Comparison of ENCODE assay signal across 25 cellular contexts in the genomic region with DNA sequence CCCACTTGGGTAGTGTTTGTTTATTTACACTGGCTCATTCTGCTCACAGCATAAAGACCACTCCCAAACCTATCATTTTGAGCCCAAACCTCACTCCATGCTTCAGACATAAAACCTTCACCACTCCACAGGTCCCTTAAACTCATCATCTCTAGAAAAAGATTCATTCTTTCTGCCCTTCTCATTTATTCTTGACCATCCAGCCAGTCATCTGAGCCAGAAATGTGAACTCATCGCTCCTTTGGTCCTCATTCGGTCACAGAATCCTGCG.
"Had no signal": no experiment of that assay in that cellular context is flagged by ENCODE, and none has a peak within 500 bp of the region (broad histone marks: within the 10 kb centered on the region; RNA-seq: fewer than 3 reads in every experiment).

No MANE protein-coding gene starts in this region.

- H3K9me3 ChIP-seq: ascending aorta, colonic mucosa, left ventricle myocardium inferior, mucosa of descending colon, neutrophil, right lobe of liver, thoracic aorta, uterus had no signal

- H3K27ac Mint-ChIP-seq: activated CD4-positive, alpha-beta memory T cell treated with anti-CD3 and anti-CD28 coated beads, Interleukin-2, amount 10 ng/mL, durations not matched to agents 7 days and 5 days; activated CD4-positive, alpha-beta T cell treated with anti-CD3 and anti-CD28 coated beads, Interleukin-2, amount 10 ng/mL, durations not matched to agents 7 days and 5 days; activated naive CD4-positive, alpha-beta T cell treated with anti-CD3 and anti-CD28 coated beads, Interleukin-2, amount 10 ng/mL, durations not matched to agents 7 days and 5 days; activated naive CD8-positive, alpha-beta T cell treated with anti-CD3 and anti-CD28 coated beads, Interleukin-2, amount 10 ng/mL, durations not matched to agents 7 days and 5 days; activated T-cell treated with anti-CD3 and anti-CD28 coated beads, Interleukin-2, amount 50 U/mL, for 24 hours; brain; type B pancreatic cell had no signal

- ATAC-seq: right lobe of liver; stimulated activated naive CD8-positive, alpha-beta T cell treated with anti-CD3 and anti-CD28 coated beads, Interleukin-15, Interleukin-2, amounts not matched to agents 100 U/mL and 50 U/mL, for 24 hours had no signal

- DNase-seq: activated CD4-positive, alpha-beta memory T cell treated with anti-CD3 and anti-CD28 coated beads, Interleukin-2, amount 10 ng/mL, durations not matched to agents 7 days and 5 days; activated CD4-positive, alpha-beta T cell treated with anti-CD3 and anti-CD28 coated beads for 1 hour; activated CD4-positive, alpha-beta T cell treated with anti-CD3 and anti-CD28 coated beads, Interleukin-2, amount 10 ng/mL, durations not matched to agents 7 days and 5 days; activated CD8-positive, alpha-beta memory T cell treated with anti-CD3 and anti-CD28 coated beads, Interleukin-2, amount 50 U/mL, for 48 hours; activated gamma-delta T cell; activated naive CD4-positive, alpha-beta T cell treated with anti-CD3 and anti-CD28 coated beads, Interleukin-2, amount 10 ng/mL, durations not matched to agents 7 days and 5 days; activated naive CD8-positive, alpha-beta T cell treated with anti-CD3 and anti-CD28 coated beads, Interleukin-2, amount 10 ng/mL, durations not matched to agents 7 days and 5 days; activated T-cell treated with anti-CD3 and anti-CD28 coated beads, Interleukin-2, amount 50 U/mL, for 24 hours; cerebellar nuclear complex; effector CD8-positive, alpha-beta T cell; left ventricle myocardium inferior; mucosa of descending colon; right lobe of liver; stimulated activated CD4-positive, alpha-beta T cell treated with anti-CD3 and anti-CD28 coated beads, Interleukin-2, amount 100 ng/mL, for 48 hours; stimulated activated naive CD8-positive, alpha-beta T cell treated with anti-CD3 and anti-CD28 coated beads, Interleukin-15, Interleukin-2, amounts not matched to agents 100 U/mL and 50 U/mL, for 24 hours had no signal

- H3K27me3 ChIP-seq: ascending aorta, cardiac muscle cell, colonic mucosa, neutrophil, right lobe of liver, uterus had no signal

- H3K9me3 Mint-ChIP-seq: activated CD4-positive, alpha-beta memory T cell treated with anti-CD3 and anti-CD28 coated beads, Interleukin-2, amount 10 ng/mL, durations not matched to agents 7 days and 5 days; activated CD4-positive, alpha-beta T cell treated with anti-CD3 and anti-CD28 coated beads, Interleukin-2, amount 10 ng/mL, durations not matched to agents 7 days and 5 days; activated naive CD4-positive, alpha-beta T cell treated with anti-CD3 and anti-CD28 coated beads, Interleukin-2, amount 10 ng/mL, durations not matched to agents 7 days and 5 days; activated naive CD8-positive, alpha-beta T cell treated with anti-CD3 and anti-CD28 coated beads, Interleukin-2, amount 10 ng/mL, durations not matched to agents 7 days and 5 days; activated T-cell treated with anti-CD3 and anti-CD28 coated beads, Interleukin-2, amount 50 U/mL, for 24 hours; brain; nephron; type B pancreatic cell had no signal

- H3K36me3 ChIP-seq: colonic mucosa, uterus had no signal

- H3K4me1 Mint-ChIP-seq: activated CD4-positive, alpha-beta memory T cell treated with anti-CD3 and anti-CD28 coated beads, Interleukin-2, amount 10 ng/mL, durations not matched to agents 7 days and 5 days; activated CD4-positive, alpha-beta T cell treated with anti-CD3 and anti-CD28 coated beads, Interleukin-2, amount 10 ng/mL, durations not matched to agents 7 days and 5 days; activated naive CD4-positive, alpha-beta T cell treated with anti-CD3 and anti-CD28 coated beads, Interleukin-2, amount 10 ng/mL, durations not matched to agents 7 days and 5 days; activated naive CD8-positive, alpha-beta T cell treated with anti-CD3 and anti-CD28 coated beads, Interleukin-2, amount 10 ng/mL, durations not matched to agents 7 days and 5 days; brain had no signal

- H3K4me3 ChIP-seq: ascending aorta, cardiac muscle cell, colonic mucosa, left ventricle myocardium inferior, lung, mucosa of descending colon, right lobe of liver, thoracic aorta, uterus had no signal

- H3K4me3 Mint-ChIP-seq: activated CD4-positive, alpha-beta memory T cell treated with anti-CD3 and anti-CD28 coated beads, Interleukin-2, amount 10 ng/mL, durations not matched to agents 7 days and 5 days; activated CD4-positive, alpha-beta T cell treated with anti-CD3 and anti-CD28 coated beads, Interleukin-2, amount 10 ng/mL, durations not matched to agents 7 days and 5 days; activated naive CD4-positive, alpha-beta T cell treated with anti-CD3 and anti-CD28 coated beads, Interleukin-2, amount 10 ng/mL, durations not matched to agents 7 days and 5 days; activated naive CD8-positive, alpha-beta T cell treated with anti-CD3 and anti-CD28 coated beads, Interleukin-2, amount 10 ng/mL, durations not matched to agents 7 days and 5 days; activated T-cell treated with anti-CD3 and anti-CD28 coated beads, Interleukin-2, amount 50 U/mL, for 24 hours; brain; nephron; type B pancreatic cell had no signal

- H3K27me3 Mint-ChIP-seq: activated CD4-positive, alpha-beta memory T cell treated with anti-CD3 and anti-CD28 coated beads, Interleukin-2, amount 10 ng/mL, durations not matched to agents 7 days and 5 days; activated CD4-positive, alpha-beta T cell treated with anti-CD3 and anti-CD28 coated beads, Interleukin-2, amount 10 ng/mL, durations not matched to agents 7 days and 5 days; activated naive CD4-positive, alpha-beta T cell treated with anti-CD3 and anti-CD28 coated beads, Interleukin-2, amount 10 ng/mL, durations not matched to agents 7 days and 5 days; activated naive CD8-positive, alpha-beta T cell treated with anti-CD3 and anti-CD28 coated beads, Interleukin-2, amount 10 ng/mL, durations not matched to agents 7 days and 5 days; activated T-cell treated with anti-CD3 and anti-CD28 coated beads, Interleukin-2, amount 50 U/mL, for 24 hours; brain; type B pancreatic cell had no signal

- H3K27ac ChIP-seq: ascending aorta, cardiac muscle cell, colonic mucosa, left ventricle myocardium inferior, neutrophil, right lobe of liver, thoracic aorta had no signal

- H3K4me1 ChIP-seq: ascending aorta, left ventricle myocardium inferior, uterus had no signal
